18 cellular contexts compared by ENCODE assay signal in the genomic region with DNA sequence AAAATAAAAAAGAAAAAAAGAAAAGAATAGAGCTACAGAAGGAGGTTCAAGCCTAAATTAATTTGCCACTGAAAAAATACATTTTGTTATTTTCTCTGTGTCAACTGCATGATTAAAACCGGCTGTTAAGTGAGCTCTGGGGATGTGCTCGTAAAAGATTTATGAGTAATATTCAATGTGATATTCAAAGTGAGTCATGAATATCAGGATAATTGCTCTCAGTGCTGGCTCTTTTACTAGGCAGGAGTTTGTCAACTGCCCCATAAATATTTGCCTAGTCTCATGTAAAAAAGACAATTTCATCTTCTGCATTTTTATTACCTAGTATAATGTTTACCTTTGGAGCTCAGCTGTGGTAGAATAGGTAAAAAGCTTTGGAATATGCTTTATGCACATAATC.
A peak's percentile ranks its signal among the peaks of the same experiment; 100 is the strongest.
DNase-seq lines count a peak whose midpoint lies in the region; ATAC-seq and TF ChIP-seq lines count a peak whose summit lies in the region.
"Had no signal": no experiment of that assay in that cellular context is flagged by ENCODE, and none has a peak within 500 bp of the region (broad histone marks: within the 10 kb centered on the region; RNA-seq: fewer than 3 reads in every experiment).

No MANE protein-coding gene starts in this region.

- intact Hi-C loops in Right ventricle myocardium inferior (cut with DNase I) = no loop called here

- ATAC-seq in Right ventricle myocardium inferior (no peak), HG03565 (IDR thresholded peaks at IDR 0.05; ENCODE audit: unreplicated experiment) (no peak)
- ATAC-seq: right lobe of liver had no signal

- DNase-seq in NCI-H748 (lab: John Stamatoyannopoulos, UW; ENCODE audit: unreplicated experiment) (peak; percentile 5), NCI-H748 treated with DMSO at 0.1 percent for 48 hours (lab: John Stamatoyannopoulos, UW) (no peak), NCI-H69 (lab: John Stamatoyannopoulos, UW) (peak; percentile 93), epithelial cell of prostate (ENCODE audit: low read depth, low spot score) (peak; percentile 8), stromal cell of bone marrow (ENCODE audit: low read depth) (peak; percentile 28), erythroblast (lab: John Stamatoyannopoulos, UW) (no peak), Right ventricle myocardium inferior (ENCODE audit: missing footprints) (no peak)
- DNase-seq: activated CD4-positive, CD25-positive, alpha-beta regulatory T cell treated with anti-CD3 and anti-CD28 coated beads, Interleukin-2, amount 50 U/mL, for 72 hours; activated naive CD4-positive, alpha-beta T cell treated with anti-CD3 and anti-CD28 coated beads, Interleukin-2, amount 50 U/mL, for 16 hours; brain microvascular endothelial cell; effector CD8-positive, alpha-beta T cell; NCI-H510A; Peyer's patch; right lobe of liver; stimulated activated CD8-positive, alpha-beta memory T cell treated with anti-CD3 and anti-CD28 coated beads, Interleukin-4, amount 100 ng/mL, for 48 hours; T-helper 2 cell; testis had no signal

- TF ChIP-seq POLR2A in erythroblast (IDR thresholded peaks at IDR 0.05; ENCODE audit: low read length) = no peak

- no peak overlapping the region for H3K27ac ChIP-seq in epithelial cell of prostate
- H3K27ac ChIP-seq: brain microvascular endothelial cell, Peyer's patch, right lobe of liver, testis had no signal

Comparison
In these comparisons a context has a peak if more than half of its experiments do, and no peak if none do; other contexts are left out.
1. DNase-seq: peak in NCI-H748 (single experiment), NCI-H69 (single experiment), epithelial cell of prostate (single experiment) and stromal cell of bone marrow (single experiment); none in NCI-H748 treated with DMSO at 0.1 percent for 48 hours (single experiment), erythroblast (0 of 2) and Right ventricle myocardium inferior (single experiment).